In genomic region chr19:1064661-1065605, GRCh38 we compare ENCODE assay signal across 1 cellular context.
TF ChIP-seq lines count a peak whose summit lies in the region.

No MANE protein-coding gene starts in this region.

TF ChIP-seq in HepG2, 621 proteins besides CTCF, POLR2A, EP300 and RAD21 (continued from another document and continues in another):
- TF ChIP-seq AGO1 (IDR thresholded peaks at IDR 0.05; ENCODE audit: low read depth, low read length, poor library complexity, severe bottlenecking) (peak; percentile 91), ETV5 (CRISPR knock-in tag; IDR thresholded peaks at IDR 0.05; ENCODE audit: borderline replicate concordance) (peak; percentile 25; the same call in 1 of the 2 replicates), MAZ (IDR thresholded peaks at IDR 0.05; ENCODE audit: borderline replicate concordance, low read depth, low read length) (no peak), MAZ (CRISPR knock-in tag; IDR thresholded peaks at IDR 0.05; ENCODE audit: low read depth) (peak; percentile 66; the same call in 1 of the 2 replicates), ZNF501 (CRISPR knock-in tag; IDR thresholded peaks at IDR 0.05) (peak; percentile 67), FOXJ3 (CRISPR knock-in tag; IDR thresholded peaks at IDR 0.05; ENCODE audit: borderline replicate concordance) (no peak), TOE1 (CRISPR knock-in tag; IDR thresholded peaks at IDR 0.05) (no peak), HIC2 (CRISPR knock-in tag; IDR thresholded peaks at IDR 0.05; ENCODE audit: low read depth) (no peak), PHB2 (IDR thresholded peaks at IDR 0.05; ENCODE audit: partially characterized antibody) (no peak), CSRNP1 (CRISPR knock-in tag; IDR thresholded peaks at IDR 0.05) (no peak), DNMT3B (CRISPR knock-in tag; conservative IDR thresholded peaks at IDR 0.05) (no peak), ZSCAN5A (CRISPR knock-in tag; IDR thresholded peaks at IDR 0.05; ENCODE audit: borderline replicate concordance) (no peak), NFKBIZ (CRISPR knock-in tag; IDR thresholded peaks at IDR 0.05) (no peak), REPIN1 (CRISPR knock-in tag; IDR thresholded peaks at IDR 0.05; ENCODE audit: borderline replicate concordance, low read depth) (no peak), RBAK (CRISPR knock-in tag; IDR thresholded peaks at IDR 0.05) (no peak), ZNF567 (CRISPR knock-in tag; IDR thresholded peaks at IDR 0.05; ENCODE audit: borderline replicate concordance) (no peak), TARDBP (CRISPR knock-in tag; IDR thresholded peaks at IDR 0.05) (no peak), KLF15 (CRISPR knock-in tag; IDR thresholded peaks at IDR 0.05; ENCODE audit: borderline replicate concordance) (no peak), DBP (CRISPR knock-in tag; IDR thresholded peaks at IDR 0.05; ENCODE audit: not compliant biosample characterization) (no peak), ZNF839 (CRISPR knock-in tag; IDR thresholded peaks at IDR 0.05; ENCODE audit: borderline replicate concordance) (no peak), ZNF589 (CRISPR knock-in tag; conservative IDR thresholded peaks at IDR 0.05) (no peak), KIAA2018 (CRISPR knock-in tag; IDR thresholded peaks at IDR 0.05; ENCODE audit: borderline replicate concordance) (no peak), FOXP4 (CRISPR knock-in tag; IDR thresholded peaks at IDR 0.05) (no peak; the same call in 1 of the 2 replicates), XRCC5 (optimal IDR thresholded peaks at IDR 0.05; ENCODE audit: low read length) (peak; percentile 12), ZNF607 (CRISPR knock-in tag; IDR thresholded peaks at IDR 0.05; ENCODE audit: borderline replicate concordance) (no peak; the same call in 1 of the 2 replicates), ZKSCAN5 (CRISPR knock-in tag; IDR thresholded peaks at IDR 0.05) (no peak), HOXA5 (CRISPR knock-in tag; IDR thresholded peaks at IDR 0.05) (no peak), ZNF740 (CRISPR knock-in tag; IDR thresholded peaks at IDR 0.05) (no peak), ZNF746 (CRISPR knock-in tag; IDR thresholded peaks at IDR 0.05) (no peak), ZNF816 (CRISPR knock-in tag; IDR thresholded peaks at IDR 0.05; ENCODE audit: borderline replicate concordance) (peak; percentile 84; the same call in 1 of the 2 replicates), ZKSCAN1 (IDR thresholded peaks at IDR 0.05; ENCODE audit: low read length) (no peak), ZNF747 (CRISPR knock-in tag; IDR thresholded peaks at IDR 0.05; ENCODE audit: borderline replicate concordance) (peak; percentile 60), ZNF883 (CRISPR knock-in tag; IDR thresholded peaks at IDR 0.05; ENCODE audit: not compliant biosample characterization) (peak; percentile 63), ZC3H4 (CRISPR knock-in tag; IDR thresholded peaks at IDR 0.05; ENCODE audit: borderline replicate concordance) (no peak), SMAD1 (CRISPR knock-in tag; IDR thresholded peaks at IDR 0.05; ENCODE audit: borderline replicate concordance, low read depth) (no peak), FIP1L1 (IDR thresholded peaks at IDR 0.05; ENCODE audit: borderline replicate concordance, insufficient read depth, low read depth, low read length) (no peak), ZSCAN31 (CRISPR knock-in tag; IDR thresholded peaks at IDR 0.05; ENCODE audit: low read depth) (peak; percentile 70), AKAP8 (CRISPR knock-in tag; IDR thresholded peaks at IDR 0.05) (no peak), KLF13 (CRISPR knock-in tag; IDR thresholded peaks at IDR 0.05) (no peak), PAX8 (CRISPR knock-in tag; IDR thresholded peaks at IDR 0.05; ENCODE audit: borderline replicate concordance) (no peak), ZNF768 (CRISPR knock-in tag; IDR thresholded peaks at IDR 0.05) (0 out of 2 replicates have a peak, but pooled peaks have one; percentile 56), ZBTB20 (CRISPR knock-in tag; IDR thresholded peaks at IDR 0.05; ENCODE audit: borderline replicate concordance, low read depth) (no peak), KDM4B (CRISPR knock-in tag; IDR thresholded peaks at IDR 0.05) (no peak), TAF15 (IDR thresholded peaks at IDR 0.05; ENCODE audit: low read depth, low read length, poor library complexity, severe bottlenecking) (no peak), ZNF616 (CRISPR knock-in tag; IDR thresholded peaks at IDR 0.05; ENCODE audit: low read depth) (peak; percentile 73; the same call in 1 of the 2 replicates), MLXIP (CRISPR knock-in tag; IDR thresholded peaks at IDR 0.05; ENCODE audit: borderline replicate concordance) (no peak), ZNF225 (CRISPR knock-in tag; IDR thresholded peaks at IDR 0.05) (no peak), MTA3 (CRISPR knock-in tag; IDR thresholded peaks at IDR 0.05) (no peak), ZNF644 (CRISPR knock-in tag; IDR thresholded peaks at IDR 0.05; ENCODE audit: low read depth) (no peak)
